In genomic region chr5:41763096-41763495, GRCh38 we compare ENCODE assay signal across 13 cellular contexts.
DNase-seq lines count a peak whose midpoint lies in the region; ATAC-seq and TF ChIP-seq lines count a peak whose summit lies in the region.
"Had no signal": no experiment of that assay in that cellular context is flagged by ENCODE, and none has a peak within 500 bp of the region (broad histone marks: within the 10 kb centered on the region; RNA-seq: fewer than 3 reads in every experiment).

No MANE protein-coding gene starts in this region.

- H3K4me1 ChIP-seq in ACC112 (ENCODE audit: control insufficient read depth, insufficient read depth, low read length, unreplicated experiment) = peaks cover 32% of the 10 kb centered on the region
- no peaks in the 10 kb centered on the region for H3K4me1 ChIP-seq in testis

- H3K27me3 ChIP-seq in ACC112 (ENCODE audit: insufficient read depth, low read length) = no peaks in the 10 kb centered on the region
- H3K27me3 ChIP-seq in testis = no peaks in the 10 kb centered on the region

- peaks cover 3% of the 10 kb centered on the region for H3K4me1 Mint-ChIP-seq in activated naive CD8-positive, alpha-beta T cell treated with anti-CD3 and anti-CD28 coated beads, Interleukin-2, amount 50 U/mL, for 24 hours
- H3K4me1 Mint-ChIP-seq: B cell had no signal

- no peak overlapping the region for H3K27ac Mint-ChIP-seq in activated naive CD8-positive, alpha-beta T cell treated with anti-CD3 and anti-CD28 coated beads, Interleukin-2, amount 50 U/mL, for 24 hours
- H3K27ac Mint-ChIP-seq: B cell; stimulated activated effector memory CD8-positive, alpha-beta T cell treated with anti-CD3 and anti-CD28 coated beads, Interleukin-12 subunit alpha, Interleukin-12 subunit beta, amount 100 ng/mL, for 72 hours had no signal

- no peaks in the 10 kb centered on the region for H3K9me3 Mint-ChIP-seq in activated naive CD8-positive, alpha-beta T cell treated with anti-CD3 and anti-CD28 coated beads, Interleukin-2, amount 50 U/mL, for 24 hours
- H3K9me3 Mint-ChIP-seq: stimulated activated effector memory CD8-positive, alpha-beta T cell treated with anti-CD3 and anti-CD28 coated beads, Interleukin-12 subunit alpha, Interleukin-12 subunit beta, amount 100 ng/mL, for 72 hours had no signal

- no peak overlapping the region for H3K4me3 Mint-ChIP-seq in activated naive CD8-positive, alpha-beta T cell treated with anti-CD3 and anti-CD28 coated beads, Interleukin-2, amount 50 U/mL, for 24 hours
- H3K4me3 Mint-ChIP-seq: B cell; stimulated activated effector memory CD8-positive, alpha-beta T cell treated with anti-CD3 and anti-CD28 coated beads, Interleukin-12 subunit alpha, Interleukin-12 subunit beta, amount 100 ng/mL, for 72 hours had no signal

- no peaks in the 10 kb centered on the region for H3K79me2 ChIP-seq in ACC112 (ENCODE audit: control insufficient read depth, insufficient read depth, low read length, unreplicated experiment)

- intact Hi-C loops in testis (cut with DNase I; ENCODE audit: low total_unique reads) = no loop called here

- H3K9me3 ChIP-seq in testis = no peaks in the 10 kb centered on the region

- H3K27me3 Mint-ChIP-seq in activated naive CD8-positive, alpha-beta T cell treated with anti-CD3 and anti-CD28 coated beads, Interleukin-2, amount 50 U/mL, for 24 hours = no peaks in the 10 kb centered on the region
- H3K27me3 Mint-ChIP-seq: B cell had no signal

- no peak for TF ChIP-seq CTCF in fibroblast of villous mesenchyme (IDR thresholded peaks at IDR 0.05; ENCODE audit: insufficient read depth, low read depth, low read length)
- TF ChIP-seq CTCF in testis (IDR thresholded peaks at IDR 0.05) = no peak

- H3K4me3 ChIP-seq in ACC112 (ENCODE audit: low read depth, low read length) (peak overlapping the region; percentile 38), fibroblast of villous mesenchyme (ENCODE audit: low read depth, low read length) (no peak overlapping the region), testis (no peak overlapping the region)

- peaks cover 60% of the 10 kb centered on the region for H3K36me3 Mint-ChIP-seq in activated naive CD8-positive, alpha-beta T cell treated with anti-CD3 and anti-CD28 coated beads, Interleukin-2, amount 50 U/mL, for 24 hours (ENCODE audit: low read depth)

- TF ChIP-seq POLR2A in testis (IDR thresholded peaks at IDR 0.05) = no peak

- 66 to 70% methylated on average over 3 of the region's 3 CpGs for WGBS in testis, 2 donors

- peak overlapping the region; percentile 49 for H3K27ac ChIP-seq in ACC112 (ENCODE audit: low read depth, low read length)
- H3K27ac ChIP-seq in testis = no peak overlapping the region

- H2AFZ ChIP-seq in ACC112 (ENCODE audit: low read length, unreplicated experiment) = no peak overlapping the region

- ATAC-seq in GM21786 (IDR thresholded peaks at IDR 0.05; ENCODE audit: unreplicated experiment) = peak; percentile 48
- no peak for ATAC-seq in GM18861 (IDR thresholded peaks at IDR 0.05; ENCODE audit: unreplicated experiment)
- ATAC-seq in activated naive CD8-positive, alpha-beta T cell treated with anti-CD3 and anti-CD28 coated beads, Interleukin-2, amount 50 U/mL, for 24 hours = no peak
- ATAC-seq in GM19324 (IDR thresholded peaks at IDR 0.05; ENCODE audit: low FRiP score, unreplicated experiment) = no peak
- ATAC-seq: stimulated activated effector memory CD8-positive, alpha-beta T cell treated with anti-CD3 and anti-CD28 coated beads, Interleukin-12 subunit alpha, Interleukin-12 subunit beta, amount 100 ng/mL, for 72 hours had no signal

- DNase-seq in RPMI7951 (ENCODE audit: low read depth) = peak; percentile 81
- DNase-seq in fibroblast of villous mesenchyme (ENCODE audit: low read depth) = peak; percentile 66
- DNase-seq in activated naive CD8-positive, alpha-beta T cell treated with anti-CD3 and anti-CD28 coated beads, Interleukin-2, amount 50 U/mL, for 24 hours = no peak
- DNase-seq in testis = no peak
- DNase-seq: NCI-H1092; NK-92 treated with Interleukin-12 subunit alpha and Interleukin-12 subunit beta, amount 100 ng/mL, for 24 hours; stimulated activated CD4-positive, alpha-beta T cell treated with anti-CD3 and anti-CD28 coated beads, Interleukin-12 subunit alpha, Interleukin-12 subunit beta, amount 100 ng/mL, for 4 hours had no signal

- peaks cover 7% of the 10 kb centered on the region for H3K36me3 ChIP-seq in ACC112 (ENCODE audit: insufficient read depth, low read length)
- H3K36me3 ChIP-seq in testis (ENCODE audit: low read depth, missing control alignments) = no peaks in the 10 kb centered on the region

Comparison
In these comparisons a context has a peak if more than half of its experiments do, and no peak if none do; other contexts are left out.
1. DNase-seq: peak in RPMI7951 (single experiment) and fibroblast of villous mesenchyme (single experiment); none in activated naive CD8-positive, alpha-beta T cell treated with anti-CD3 and anti-CD28 coated beads, Interleukin-2, amount 50 U/mL, for 24 hours (single experiment) and testis (single experiment).